11 cellular contexts compared by ENCODE assay signal in genomic region chr14:93315575-93315974, GRCh38. TPM values are rescaled to one million over a fixed set of nuclear protein-coding genes. Genes with fewer than 3 reads are reported as not detected.
"Had no signal": no experiment of that assay in that cellular context is flagged by ENCODE, and none has a peak within 500 bp of the region (broad histone marks: within the 10 kb centered on the region; RNA-seq: fewer than 3 reads in every experiment).

No MANE protein-coding gene starts in this region.

- ATAC-seq: HepG2, K562 had no signal

- H3K9ac ChIP-seq: KMS-11 had no signal

- FAIRE-seq: HepG2, HTR-8/SVneo, K562 had no signal

- H3K4me2 ChIP-seq: KMS-11 had no signal

- H3K4me3 ChIP-seq: K562 had no signal

- H3K27ac ChIP-seq: HL-60, KMS-11 had no signal

- DNase-seq: IMR-90, Karpas-422, Kasumi-1, KBM-7, KG1 had no signal

RNA-seq across cellular contexts. Expression of gene COX8C, which starts 31.4 kb away (rescaled TPM):
- polyA plus RNA-seq: HepG2, IgD-negative memory B cell, IMR-90, K562 had no signal
